In genomic region chr1:21089711-21090110, GRCh38 we compare ENCODE assay signal across 1 cellular context.
TF ChIP-seq lines count a peak whose summit lies in the region.

No MANE protein-coding gene starts in this region.

TF ChIP-seq in IMR-90, 13 proteins besides CTCF, POLR2A, EP300 and RAD21 (continued from another document):
- TF ChIP-seq ELK1 (IDR thresholded peaks at IDR 0.05; ENCODE audit: borderline replicate concordance, low read depth, low read length) (no peak), USF2 (IDR thresholded peaks at IDR 0.05; ENCODE audit: low read depth, low read length) (no peak), MAFK (IDR thresholded peaks at IDR 0.05; ENCODE audit: low read depth, low read length) (no peak), RCOR1 (IDR thresholded peaks at IDR 0.05; ENCODE audit: insufficient replicate concordance, low read length) (no peak)
